In the genomic region with DNA sequence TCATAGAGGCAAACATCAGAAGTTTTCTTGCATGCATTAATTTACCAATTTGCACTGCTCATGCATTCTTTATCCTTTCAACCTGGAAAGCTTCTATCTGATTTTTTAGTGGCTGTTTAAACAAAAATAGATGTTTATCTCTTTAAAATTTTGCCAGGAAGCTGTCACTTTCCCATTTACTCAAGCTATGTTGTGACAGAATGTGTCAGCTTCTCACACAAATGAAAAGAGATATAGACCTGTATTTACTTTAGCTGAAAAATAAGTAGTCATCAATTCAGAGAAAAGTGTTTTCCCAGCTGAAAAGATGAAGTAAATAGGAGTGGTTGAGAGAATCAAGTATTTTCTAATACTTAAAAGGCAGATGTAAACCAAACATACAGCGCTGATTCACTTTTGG, we compare ENCODE assay signal across 17 cellular contexts.
DNase-seq lines count a peak whose midpoint lies in the region; ATAC-seq and TF ChIP-seq lines count a peak whose summit lies in the region.
"Had no signal": no experiment of that assay in that cellular context is flagged by ENCODE, and none has a peak within 500 bp of the region (broad histone marks: within the 10 kb centered on the region; RNA-seq: fewer than 3 reads in every experiment).

No MANE protein-coding gene starts in this region.

- no peak overlapping the region for H3K9ac ChIP-seq in OCI-LY3 (ENCODE audit: low read length)
- H3K9ac ChIP-seq in neuronal stem cell (ENCODE audit: low read depth, low read length, poor library complexity) = no peak overlapping the region

- H3K27me3 ChIP-seq in OCI-LY3 (ENCODE audit: low read depth, low read length) = no peaks in the 10 kb centered on the region
- H3K27me3 ChIP-seq in neuronal stem cell (ENCODE audit: control insufficient read depth in 3 of 3, insufficient read depth in 3 of 3, low read depth in 1 of 3, low read length in 3 of 3) = no peaks in the 10 kb centered on the region

- H3K9me3 ChIP-seq in OCI-LY3 (ENCODE audit: insufficient read depth, low read length) (no peaks in the 10 kb centered on the region), neuronal stem cell (replicated peaks in 1 of 2; ENCODE audit: control insufficient read depth in 2 of 2, insufficient read depth in 1 of 2, low read depth in 1 of 2, low read length in 2 of 2) (no peaks in the 10 kb centered on the region)

- H3K4me2 ChIP-seq in OCI-LY3 (ENCODE audit: low read length) (no peak overlapping the region), neuronal stem cell (ENCODE audit: insufficient read depth, low read length, poor library complexity, severe bottlenecking) (no peak overlapping the region)
- H3K4me2 ChIP-seq: GM23338 had no signal

- no peak for ATAC-seq in HG03571 (IDR thresholded peaks at IDR 0.05; ENCODE audit: unreplicated experiment)
- ATAC-seq: GM23338, HCT116 had no signal

- peak; percentile 58 for DNase-seq in NCI-H446 treated with DMSO at 0.1 percent for 48 hours (lab: John Stamatoyannopoulos, UW)
- no peak for DNase-seq in NCI-H446 (lab: John Stamatoyannopoulos, UW)
- DNase-seq in DMS114 treated with DMSO at 0.1 percent for 48 hours (lab: John Stamatoyannopoulos, UW; ENCODE audit: unreplicated experiment) = peak; percentile 12
- DNase-seq in neuronal stem cell (ENCODE audit: low spot score) = no peak
- DNase-seq in NOMO-1 (lab: John Stamatoyannopoulos, UW; ENCODE audit: unreplicated experiment in 2 of 2) = no peak
- DNase-seq: C1 segment of cervical spinal cord; Calu3; CD4-positive, alpha-beta memory T cell; COR-L47; DMS153; DMS79 treated with DMSO at 0.1 percent for 48 hours; GF-D8; H9 had no signal

- no peak overlapping the region for H2BK120ac ChIP-seq in neuronal stem cell (ENCODE audit: low read depth, low read length)

- H3K36me3 ChIP-seq in OCI-LY3 (replicated peaks; ENCODE audit: low read depth, low read length) (no peaks in the 10 kb centered on the region), neuronal stem cell (replicated peaks in 1 of 2; ENCODE audit: control insufficient read depth in 2 of 2, insufficient read depth in 2 of 2, low read length in 2 of 2) (no peaks in the 10 kb centered on the region)

- no peak overlapping the region for H4K8ac ChIP-seq in neuronal stem cell (ENCODE audit: low read depth, low read length)

- no peak overlapping the region for H4K91ac ChIP-seq in neuronal stem cell (ENCODE audit: low read depth, low read length, poor library complexity)

- H3K18ac ChIP-seq in neuronal stem cell (ENCODE audit: low read length) = no peak overlapping the region

- H3K79me2 ChIP-seq in OCI-LY3 (ENCODE audit: low read length) = no peaks in the 10 kb centered on the region

- H3K4me1 ChIP-seq in OCI-LY3 (ENCODE audit: low read length) = no peaks in the 10 kb centered on the region
- peaks cover 0 to 2% of the 10 kb centered on the region in 2 donors for H3K4me1 ChIP-seq in neuronal stem cell (ENCODE audit: control insufficient read depth in 2 of 2, insufficient read depth in 1 of 2, low read depth in 1 of 2, low read length in 2 of 2)

- H3K79me1 ChIP-seq in neuronal stem cell (ENCODE audit: low read depth, low read length) = no peaks in the 10 kb centered on the region

- H3K14ac ChIP-seq in neuronal stem cell (ENCODE audit: low read length) = no peak overlapping the region

- H3K23ac ChIP-seq in neuronal stem cell (ENCODE audit: low read depth, low read length, poor library complexity) = no peak overlapping the region

- H3K4me3 ChIP-seq in OCI-LY3 (ENCODE audit: low read length) = no peak overlapping the region
- H3K4me3 ChIP-seq in neuronal stem cell (ENCODE audit: low read length in 2 of 2) = no peak overlapping the region
- H3K4me3 ChIP-seq: GM23338 had no signal

- H4K20me1 ChIP-seq in OCI-LY3 (ENCODE audit: insufficient read depth, low read length) = no peaks in the 10 kb centered on the region

- WGBS in neuronal stem cell (ENCODE audit: extremely low coverage in 2 of 2, insufficient read length in 2 of 2, insufficient replicate concordance in 1 of 2), 2 donors = no CpG with 5 or more reads among the region's 1 CpG

- no peak overlapping the region for H2AK5ac ChIP-seq in neuronal stem cell (ENCODE audit: low read depth, low read length)

- H3K27ac ChIP-seq in OCI-LY3 (ENCODE audit: low read length) (no peak overlapping the region), neuronal stem cell (replicated peaks; ENCODE audit: low read length) (no peak overlapping the region)

- H3K4ac ChIP-seq in neuronal stem cell (ENCODE audit: low read length) = no peak overlapping the region

- H2BK12ac ChIP-seq in neuronal stem cell (ENCODE audit: low read length) = no peak overlapping the region

- H2BK5ac ChIP-seq in neuronal stem cell (ENCODE audit: low read length) = no peak overlapping the region

- TF ChIP-seq CTCF in OCI-LY3 (IDR thresholded peaks at IDR 0.05; ENCODE audit: low read depth, low read length) = no peak

- H2AFZ ChIP-seq in OCI-LY3 (ENCODE audit: low read depth, low read length) (peak overlapping the region; percentile 3; the same call in 1 of the 2 replicates), neuronal stem cell (ENCODE audit: low read length) (peak overlapping the region; percentile 51)
- H2AFZ ChIP-seq: GM23338 had no signal

- H2BK15ac ChIP-seq in neuronal stem cell (ENCODE audit: low read length) = no peak overlapping the region

Comparison
In these comparisons a context has a peak if more than half of its experiments do, and no peak if none do; other contexts are left out.
1. DNase-seq: peak in NCI-H446 treated with DMSO at 0.1 percent for 48 hours (single experiment) and DMS114 treated with DMSO at 0.1 percent for 48 hours (single experiment); none in NCI-H446 (0 of 2), neuronal stem cell (single experiment) and NOMO-1 (0 of 2).